ENCODE assay signal across 6 cellular contexts in the genomic region with DNA sequence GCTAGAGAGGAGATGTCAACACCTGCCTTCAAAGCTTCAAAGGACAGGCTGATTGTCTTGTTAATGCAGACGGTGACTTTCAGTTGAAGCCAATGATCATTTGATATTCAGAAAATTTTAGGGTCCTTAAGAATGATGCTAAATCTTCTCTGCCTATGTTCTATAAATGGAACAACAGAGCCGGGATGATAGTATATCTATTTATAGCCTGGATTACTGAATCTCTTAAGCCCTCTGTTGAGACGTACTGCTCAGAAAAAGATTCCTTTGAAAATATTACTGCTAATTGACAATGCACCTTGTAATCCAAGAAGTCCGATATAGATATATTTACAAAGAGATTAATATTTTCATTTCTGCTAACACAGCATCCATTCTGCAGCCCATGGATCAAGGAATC.
"Had no signal": no experiment of that assay in that cellular context is flagged by ENCODE, and none has a peak within 500 bp of the region (broad histone marks: within the 10 kb centered on the region; RNA-seq: fewer than 3 reads in every experiment).

No MANE protein-coding gene starts in this region.

- DNase-seq: H9, HCEC 1CT had no signal

- H2AFZ ChIP-seq: GM23338 had no signal

- H3K27ac ChIP-seq: HL-60 had no signal

- ATAC-seq: GM23338, HepG2 had no signal

- H3K4me2 ChIP-seq: GM23338 had no signal

- H3K4me3 ChIP-seq: GM23338 had no signal

- FAIRE-seq: H1, HepG2 had no signal
